In genomic region chr5:73693573-73694061, GRCh38 we compare ENCODE assay signal across 9 cellular contexts.
DNase-seq lines count a peak whose midpoint lies in the region; ATAC-seq, FAIRE-seq and TF ChIP-seq lines count a peak whose summit lies in the region.
"Had no signal": no experiment of that assay in that cellular context is flagged by ENCODE, and none has a peak within 500 bp of the region (broad histone marks: within the 10 kb centered on the region; RNA-seq: fewer than 3 reads in every experiment).

No MANE protein-coding gene starts in this region.

- H3K4me1 Mint-ChIP-seq in activated T-helper 2 cell treated with anti-CD3 and anti-CD28 coated beads, Interferon-gamma antibody, Interleukin-2, Interleukin-4, amounts not matched to agents 10 μg/mL and 5 μg/mL and 100 μg/mL, durations not matched to agents 14 hours and 24 hours and 36 hours (ENCODE audit: low read depth) = peaks cover 26% of the 10 kb centered on the region

- no peak for TF ChIP-seq POLR2A in NB4 (IDR thresholded peaks at IDR 0.05; ENCODE audit: extremely low read depth, insufficient read length)
- TF ChIP-seq POLR2A in esophagus squamous epithelium (IDR thresholded peaks at IDR 0.05) = no peak
- no peak for TF ChIP-seq POLR2A in gastrocnemius medialis (IDR thresholded peaks at IDR 0.05)

- no peak overlapping the region for H3K4me3 ChIP-seq in AG10803 (ENCODE audit: low read length)
- no peak overlapping the region for H3K4me3 ChIP-seq in NB4 (ENCODE audit: low read depth, low read length)
- no peak overlapping the region for H3K4me3 ChIP-seq in esophagus squamous epithelium
- H3K4me3 ChIP-seq in gastrocnemius medialis = no peak overlapping the region

- H3K36me3 Mint-ChIP-seq in activated T-helper 2 cell treated with anti-CD3 and anti-CD28 coated beads, Interferon-gamma antibody, Interleukin-2, Interleukin-4, amounts not matched to agents 10 μg/mL and 5 μg/mL and 100 μg/mL, durations not matched to agents 14 hours and 24 hours and 36 hours (ENCODE audit: low read depth) = no peaks in the 10 kb centered on the region

- no peaks in the 10 kb centered on the region for H3K36me3 ChIP-seq in esophagus squamous epithelium
- H3K36me3 ChIP-seq in gastrocnemius medialis = no peaks in the 10 kb centered on the region

- H3K9me3 Mint-ChIP-seq in activated T-helper 2 cell treated with anti-CD3 and anti-CD28 coated beads, Interferon-gamma antibody, Interleukin-2, Interleukin-4, amounts not matched to agents 10 μg/mL and 5 μg/mL and 100 μg/mL, durations not matched to agents 14 hours and 24 hours and 36 hours = no peaks in the 10 kb centered on the region

- intact Hi-C loops in esophagus squamous epithelium (cut with DNase I) = no loop called here
- intact Hi-C loops in gastrocnemius medialis (cut with DNase I; ENCODE audit: low total_unique reads) = loop anchor here (2.0 kb wide), 1 partner anchor 103 kb away; no protein-coding TSS in a partner anchor
- intact Hi-C loops in activated T-helper 2 cell treated with anti-CD3 and anti-CD28 coated beads, Interferon-gamma antibody, Interleukin-2, Interleukin-4, amounts not matched to agents 10 μg/mL and 5 μg/mL and 100 μg/mL, durations not matched to agents 14 hours and 24 hours and 36 hours (cut with micrococcal nuclease) = no loop called here

- H3K27ac ChIP-seq in esophagus squamous epithelium = no peak overlapping the region
- no peak overlapping the region for H3K27ac ChIP-seq in gastrocnemius medialis

- in situ Hi-C loops in gastrocnemius medialis (cut with MboI; ENCODE audit: low sequenced_read_pairs in 4 of 4) = no loop called here

- H3K27me3 ChIP-seq in esophagus squamous epithelium (no peaks in the 10 kb centered on the region), gastrocnemius medialis (no peaks in the 10 kb centered on the region)

- peak; percentile 47 for DNase-seq in AG10803 (ENCODE audit: low read depth)
- peak; percentile 12 for DNase-seq in GM19239 (ENCODE audit: insufficient read length, low spot score)
- peak; percentile 8 for DNase-seq in NB4 (ENCODE audit: low read depth)
- no peak for DNase-seq in esophagus squamous epithelium (lab: John Stamatoyannopoulos, UW)
- no peak for DNase-seq in gastrocnemius medialis
- DNase-seq in SKM-1 (lab: John Stamatoyannopoulos, UW; ENCODE audit: unreplicated experiment) = no peak
- DNase-seq in NCI-H146 (lab: John Stamatoyannopoulos, UW) = no peak
- DNase-seq in activated T-helper 2 cell treated with anti-CD3 and anti-CD28 coated beads, Interferon-gamma antibody, Interleukin-2, Interleukin-4, amounts not matched to agents 10 μg/mL and 5 μg/mL and 100 μg/mL, durations not matched to agents 14 hours and 24 hours and 36 hours (ENCODE audit: low spot score) = no peak

- H3K4me3 Mint-ChIP-seq in activated T-helper 2 cell treated with anti-CD3 and anti-CD28 coated beads, Interferon-gamma antibody, Interleukin-2, Interleukin-4, amounts not matched to agents 10 μg/mL and 5 μg/mL and 100 μg/mL, durations not matched to agents 14 hours and 24 hours and 36 hours (ENCODE audit: low read depth) = no peak overlapping the region

- peaks cover 0 to 22% (median 6%) of the 10 kb centered on the region in 3 donors for H3K4me1 ChIP-seq in esophagus squamous epithelium
- H3K4me1 ChIP-seq in gastrocnemius medialis = no peaks in the 10 kb centered on the region

- H3K27me3 Mint-ChIP-seq in activated T-helper 2 cell treated with anti-CD3 and anti-CD28 coated beads, Interferon-gamma antibody, Interleukin-2, Interleukin-4, amounts not matched to agents 10 μg/mL and 5 μg/mL and 100 μg/mL, durations not matched to agents 14 hours and 24 hours and 36 hours (ENCODE audit: low read depth) = peaks cover 4% of the 10 kb centered on the region

- TF ChIP-seq CTCF in AG10803 (conservative IDR thresholded peaks at IDR 0.05; ENCODE audit: low read length) (peak; percentile 68), NB4 (IDR thresholded peaks at IDR 0.05; ENCODE audit: low read depth, low read length) (peak; percentile 31), esophagus squamous epithelium (IDR thresholded peaks at IDR 0.05) (peak in 5 of 6 experiments; percentile 38 to 67 (median 54)), gastrocnemius medialis (IDR thresholded peaks at IDR 0.05 in 4 of 5, conservative IDR thresholded peaks at IDR 0.05 in 1 of 5) (peak in 3 of 5 experiments; percentile 13 to 24 (median 17))

- H3K9me3 ChIP-seq in esophagus squamous epithelium = no peaks in the 10 kb centered on the region
- H3K9me3 ChIP-seq in gastrocnemius medialis = no peaks in the 10 kb centered on the region

- ATAC-seq in gastrocnemius medialis = no peak

- 50 to 69% methylated on average over 3 to 4 of the region's 4 CpGs for WGBS in esophagus squamous epithelium, 2 donors

- no peak for FAIRE-seq in GM19239 (lab: Jason Lieb, UNC)
- FAIRE-seq: endometrium had no signal

- H3K27ac Mint-ChIP-seq in activated T-helper 2 cell treated with anti-CD3 and anti-CD28 coated beads, Interferon-gamma antibody, Interleukin-2, Interleukin-4, amounts not matched to agents 10 μg/mL and 5 μg/mL and 100 μg/mL, durations not matched to agents 14 hours and 24 hours and 36 hours = no peak overlapping the region

Comparison
In these comparisons a context has a peak if more than half of its experiments do, and no peak if none do; other contexts are left out.
1. DNase-seq: peak in AG10803 (single experiment), GM19239 (single experiment) and NB4 (single experiment); none in esophagus squamous epithelium (single experiment), gastrocnemius medialis (0 of 2), SKM-1 (single experiment), NCI-H146 (single experiment) and activated T-helper 2 cell treated with anti-CD3 and anti-CD28 coated beads, Interferon-gamma antibody, Interleukin-2, Interleukin-4, amounts not matched to agents 10 μg/mL and 5 μg/mL and 100 μg/mL, durations not matched to agents 14 hours and 24 hours and 36 hours (single experiment).
2. CTCF ChIP-seq: peak in every context shown above with its lines; median percentile 68 in AG10803; 54 in esophagus squamous epithelium; 31 in NB4; 17 in gastrocnemius medialis.